22 cellular contexts compared by ENCODE assay signal in the genomic region with DNA sequence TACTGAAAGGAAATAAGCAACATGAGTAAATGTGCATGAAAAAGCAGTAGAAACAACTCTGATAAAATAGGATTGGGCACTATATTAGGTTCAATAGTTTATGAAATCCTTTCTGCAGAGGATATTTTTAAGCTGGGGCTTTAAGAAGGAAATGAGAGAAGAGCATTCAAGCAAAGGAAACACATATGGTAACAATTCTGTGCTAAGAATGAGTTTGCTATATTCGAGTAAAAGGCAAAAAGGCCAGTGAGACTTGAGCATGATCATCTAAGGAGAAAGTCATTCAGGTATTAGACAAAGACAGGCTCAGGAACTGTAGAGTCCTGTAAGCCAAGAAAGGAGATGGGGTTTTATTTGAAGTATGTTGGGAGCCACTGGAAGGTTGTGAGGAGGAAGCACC.
A peak's percentile ranks its signal among the peaks of the same experiment; 100 is the strongest.
DNase-seq lines count a peak whose midpoint lies in the region; ATAC-seq, FAIRE-seq and TF ChIP-seq lines count a peak whose summit lies in the region.
"Had no signal": no experiment of that assay in that cellular context is flagged by ENCODE, and none has a peak within 500 bp of the region (broad histone marks: within the 10 kb centered on the region; RNA-seq: fewer than 3 reads in every experiment).

No MANE protein-coding gene starts in this region.

- H3K9me3 ChIP-seq in GM12878 (replicated peaks; ENCODE audit: control insufficient read depth, insufficient read depth, low read length) (no peaks in the 10 kb centered on the region), keratinocyte (ENCODE audit: control insufficient read depth, low read depth, low read length) (no peaks in the 10 kb centered on the region), ascending aorta (no peaks in the 10 kb centered on the region)
- H3K9me3 ChIP-seq: BE2C, HAP-1 had no signal

- RAD21 ChIA-PET in GM12878 (lab: Charles Lee; ENCODE audit: unreplicated experiment) = interaction anchor here (1.0 to 2.3 kb wide), 2 partner anchors 20 to 25 kb away, joined by 3 to 7 read pairs; no protein-coding TSS in a partner anchor

- 0% methylated on average over 1 of the region's 1 CpG for WGBS in GM12878 (ENCODE audit: insufficient coverage, insufficient replicate concordance, low lambda C conversion rate, missing lambda C conversion rate)

- peaks cover 19% of the 10 kb centered on the region for H3K9me3 Mint-ChIP-seq in activated CD4-positive, alpha-beta memory T cell treated with anti-CD3 and anti-CD28 coated beads for 36 hours

- H3K4me3 ChIP-seq in AG10803 (ENCODE audit: low read length) (no peak overlapping the region), GM12878 (no peak overlapping the region), keratinocyte (ENCODE audit: control insufficient read depth in 2 of 3, extremely low read depth in 1 of 3, insufficient read depth in 2 of 3, low read depth in 1 of 3, low read length in 3 of 3) (no peak overlapping the region), ascending aorta (no peak overlapping the region)
- H3K4me3 ChIP-seq: GM23248, HAP-1 had no signal

- intact Hi-C loops in GM12878 (cut with micrococcal nuclease; ENCODE audit: unreplicated experiment) (loop anchor here (5.0 kb wide), 1 partner anchor 108 kb away; no protein-coding TSS in a partner anchor), ascending aorta (cut with DNase I) (no loop called here)
- intact Hi-C loops in activated CD4-positive, alpha-beta memory T cell treated with anti-CD3 and anti-CD28 coated beads for 36 hours (cut with micrococcal nuclease) = no loop called here

- no peaks in the 10 kb centered on the region for H3K4me1 Mint-ChIP-seq in activated CD4-positive, alpha-beta memory T cell treated with anti-CD3 and anti-CD28 coated beads for 36 hours (ENCODE audit: low read depth)
- H3K4me1 Mint-ChIP-seq: CD4-positive, CD25-positive, alpha-beta regulatory T cell had no signal

- in situ Hi-C loops in GM12878 (cut with MboI) = no loop called here

- FAIRE-seq in GM12878 (lab: Jason Lieb, UNC) (no peak), keratinocyte (lab: Jason Lieb, UNC) (peak; percentile 41), frontal cortex (lab: Jason Lieb, UNC) (no peak)

- CTCF ChIA-PET in GM12878 (lab: Yijun Ruan, JAX) = no interaction called here
- CTCF ChIA-PET in activated CD4-positive, alpha-beta memory T cell treated with anti-CD3 and anti-CD28 coated beads for 36 hours (lab: Charles Lee) = interaction anchor here (0.7 kb wide), 1 partner anchor 37 kb away, joined by 3 read pairs; no protein-coding TSS in a partner anchor

- no peaks in the 10 kb centered on the region for H3K27me3 ChIP-seq in GM12878 (replicated peaks in 1 of 2; ENCODE audit: control insufficient read depth in 2 of 2, insufficient read depth in 2 of 2, low read length in 1 of 2)
- H3K27me3 ChIP-seq in keratinocyte (ENCODE audit: control insufficient read depth, extremely low read depth, insufficient read depth, low read length) = no peaks in the 10 kb centered on the region
- no peaks in the 10 kb centered on the region for H3K27me3 ChIP-seq in ascending aorta
- H3K27me3 ChIP-seq: BE2C had no signal

- no peaks in the 10 kb centered on the region for H3K79me2 ChIP-seq in GM12878 (ENCODE audit: control insufficient read depth, insufficient read depth, low read length)
- no peaks in the 10 kb centered on the region for H3K79me2 ChIP-seq in keratinocyte (ENCODE audit: control insufficient read depth, insufficient read depth, low read length)

- H3K27ac ChIP-seq in GM12878 (ENCODE audit: control insufficient read depth, insufficient read depth) (0 out of 2 replicates have a peak overlapping the region, but pooled peaks have one; percentile 32), keratinocyte (ENCODE audit: control insufficient read depth, insufficient read depth, low read length) (no peak overlapping the region), ascending aorta (no peak overlapping the region)
- H3K27ac ChIP-seq: GM23248 had no signal

- H2AFZ ChIP-seq in GM12878 (ENCODE audit: control insufficient read depth, low read depth, low read length) (no peak overlapping the region), keratinocyte (ENCODE audit: control insufficient read depth, low read length) (no peak overlapping the region)
- H2AFZ ChIP-seq: GM23248 had no signal

- no peak overlapping the region for H3K4me2 ChIP-seq in GM12878 (ENCODE audit: control insufficient read depth, insufficient read depth)
- H3K4me2 ChIP-seq in keratinocyte (ENCODE audit: control insufficient read depth, extremely low read depth, insufficient read depth, low read depth, low read length) = no peak overlapping the region

- TF ChIP-seq CTCF in AG10803 (conservative IDR thresholded peaks at IDR 0.05; ENCODE audit: low read length) = no peak
- TF ChIP-seq CTCF in GM12878 (IDR thresholded peaks at IDR 0.05 in 2 of 3, conservative IDR thresholded peaks at IDR 0.05 in 1 of 3; ENCODE audit: control insufficient read depth in 2 of 3, extremely low read depth in 1 of 3, insufficient read depth in 1 of 3, low read depth in 3 of 3, low read length in 3 of 3) = no peak
- no peak for TF ChIP-seq CTCF in keratinocyte (optimal IDR thresholded peaks at IDR 0.05 in 1 of 3, IDR thresholded peaks at IDR 0.05 in 1 of 3, conservative IDR thresholded peaks at IDR 0.05 in 1 of 3; ENCODE audit: extremely low read depth in 1 of 3, insufficient read depth in 2 of 3, low read length in 3 of 3)
- no peak for TF ChIP-seq CTCF in ascending aorta (IDR thresholded peaks at IDR 0.05)

- no peak overlapping the region for H3K4me3 Mint-ChIP-seq in activated CD4-positive, alpha-beta memory T cell treated with anti-CD3 and anti-CD28 coated beads for 36 hours
- H3K4me3 Mint-ChIP-seq: CD4-positive, CD25-positive, alpha-beta regulatory T cell had no signal

- H3K27ac Mint-ChIP-seq in activated CD4-positive, alpha-beta memory T cell treated with anti-CD3 and anti-CD28 coated beads for 36 hours = no peak overlapping the region
- H3K27ac Mint-ChIP-seq: CD4-positive, CD25-positive, alpha-beta regulatory T cell had no signal

- dilution Hi-C loops in keratinocyte (cut with MboI; ENCODE audit: extremely low pct_ligation_motif_present, low sequenced_read_pairs) = loop anchor here (25.0 kb wide), 1 partner anchor 387 kb away; a partner anchor contains a TSS

- SMC1A ChIA-PET in GM12878 (lab: Charles Lee; ENCODE audit: uncharacterized antibody, unreplicated experiment) = interaction anchor here (0.9 to 3.4 kb wide), 7 partner anchors 14 to 109 kb away, joined by 3 to 18 read pairs (median 4); no protein-coding TSS in a partner anchor

- H3K9ac ChIP-seq in GM12878 (ENCODE audit: control insufficient read depth, insufficient read depth, low read length) (no peak overlapping the region), keratinocyte (ENCODE audit: control insufficient read depth, extremely low read depth, insufficient read depth, low read length) (no peak overlapping the region)
- H3K9ac ChIP-seq: GM23248 had no signal

- POLR2A ChIA-PET in GM12878 (lab: Charles Lee) = no interaction called here
- POLR2A ChIA-PET in activated CD4-positive, alpha-beta memory T cell treated with anti-CD3 and anti-CD28 coated beads for 36 hours (lab: Charles Lee) = no interaction called here

- H3K36me3 ChIP-seq in GM12878 (ENCODE audit: control insufficient read depth in 2 of 2, insufficient read depth in 2 of 2, low read length in 1 of 2) (no peaks in the 10 kb centered on the region), keratinocyte (ENCODE audit: control insufficient read depth in 2 of 2, extremely low read depth in 1 of 2, insufficient read depth in 2 of 2, low read length in 2 of 2) (no peaks in the 10 kb centered on the region), ascending aorta (no peaks in the 10 kb centered on the region)
- H3K36me3 ChIP-seq: BE2C, HAP-1 had no signal

- no peaks in the 10 kb centered on the region for H3K36me3 Mint-ChIP-seq in activated CD4-positive, alpha-beta memory T cell treated with anti-CD3 and anti-CD28 coated beads for 36 hours
- H3K36me3 Mint-ChIP-seq: CD4-positive, CD25-positive, alpha-beta regulatory T cell had no signal

- no peak for TF ChIP-seq POLR2A in GM12878 (IDR thresholded peaks at IDR 0.05; ENCODE audit: low read depth, low read length)

- peak; percentile 50 for ATAC-seq in GM19351 (IDR thresholded peaks at IDR 0.05; ENCODE audit: unreplicated experiment)
- ATAC-seq in GM12878 = peak; percentile 46
- ATAC-seq: PC-3, SK-N-SH treated with all-trans-retinoic acid at 6 μM for 48 hours had no signal

- H4K20me1 ChIP-seq in GM12878 (ENCODE audit: control insufficient read depth, insufficient read depth) (no peaks in the 10 kb centered on the region), keratinocyte (ENCODE audit: control insufficient read depth, extremely low read depth, insufficient read depth, low read length) (no peaks in the 10 kb centered on the region)

- no peaks in the 10 kb centered on the region for H3K27me3 Mint-ChIP-seq in activated CD4-positive, alpha-beta memory T cell treated with anti-CD3 and anti-CD28 coated beads for 36 hours
- H3K27me3 Mint-ChIP-seq: CD4-positive, CD25-positive, alpha-beta regulatory T cell had no signal

- no peak for TF ChIP-seq EP300 in GM12878 (IDR thresholded peaks at IDR 0.05; ENCODE audit: borderline replicate concordance in 1 of 2, control insufficient read depth in 1 of 2, low read depth in 2 of 2, low read length in 2 of 2)

- no TSS peak for BruUV-seq in GM12878 (replicated peaks; lab: Mats Ljungman, UMichigan)

- H3K4me1 ChIP-seq in GM12878 (ENCODE audit: control insufficient read depth, insufficient read depth, low read length) (no peaks in the 10 kb centered on the region), keratinocyte (ENCODE audit: control insufficient read depth, extremely low read depth, insufficient read depth, low read length) (no peaks in the 10 kb centered on the region), ascending aorta (no peaks in the 10 kb centered on the region)
- H3K4me1 ChIP-seq: BE2C, HAP-1 had no signal

- peak; percentile 3 for DNase-seq in AG10803 (ENCODE audit: low read depth)
- DNase-seq in GM12878 (ENCODE audit: low read depth, low spot score) = no peak
- DNase-seq in keratinocyte (ENCODE audit: low read depth, low spot score) = no peak
- DNase-seq in activated CD4-positive, alpha-beta memory T cell treated with anti-CD3 and anti-CD28 coated beads for 36 hours = no peak
- no peak for DNase-seq in ascending aorta (ENCODE audit: low spot score in 2 of 2)
- DNase-seq in frontal cortex (ENCODE audit: low spot score in 2 of 2) = no peak
- DNase-seq: BE2C; CD4-positive, CD25-positive, alpha-beta regulatory T cell; COR-L47; DMS 273 treated with DMSO at 0.1 percent for 48 hours; GDM1; GM23248; NCI-H1092 treated with DMSO at 0.1 percent for 48 hours; NCI-H2081; NCI-H510A; NCI-H748 treated with DMSO at 0.1 percent for 48 hours; PC-3; RPMI8226; SHP77 treated with DMSO at 0.1 percent for 48 hours had no signal

- TF ChIP-seq RAD21 in GM12878 (IDR thresholded peaks at IDR 0.05; ENCODE audit: insufficient read depth, low read depth, low read length) = no peak

- H3K9me1 ChIP-seq in keratinocyte (ENCODE audit: control insufficient read depth, extremely low read depth, insufficient read depth, low read length) = no peaks in the 10 kb centered on the region

TF ChIP-seq in GM12878, 131 proteins besides CTCF, POLR2A, EP300 and RAD21 (continues in another document):
- TF ChIP-seq ZNF274 (IDR thresholded peaks at IDR 0.05; ENCODE audit: insufficient read depth, insufficient read length) = no peak
- TF ChIP-seq STAT3 (IDR thresholded peaks at IDR 0.05; ENCODE audit: low read depth, low read length) = no peak
- TF ChIP-seq ZNF24 (IDR thresholded peaks at IDR 0.05) = no peak
